23 cellular contexts compared by ENCODE assay signal in genomic region chr14:30820674-30821073, GRCh38. TPM values are rescaled to one million over a fixed set of nuclear protein-coding genes. Genes with fewer than 3 reads are reported as not detected.
DNase-seq lines count a peak whose midpoint lies in the region; ATAC-seq, FAIRE-seq and TF ChIP-seq lines count a peak whose summit lies in the region.
"Had no signal": no experiment of that assay in that cellular context is flagged by ENCODE, and none has a peak within 500 bp of the region (broad histone marks: within the 10 kb centered on the region; RNA-seq: fewer than 3 reads in every experiment).

No MANE protein-coding gene starts in this region.

- no peak overlapping the region for H3K4me2 ChIP-seq in GM12878 (ENCODE audit: control insufficient read depth, insufficient read depth)
- H3K4me2 ChIP-seq: A549; BLaER1 treated with 17β-estradiol and CSF1 and Interleukin-3, amounts not matched to agents 10 nM and 100 nM had no signal

- H3K4me1 ChIP-seq in GM12878 (ENCODE audit: control insufficient read depth, insufficient read depth, low read length) = no peaks in the 10 kb centered on the region
- H3K4me1 ChIP-seq: A549; BLaER1 treated with 17β-estradiol and CSF1 and Interleukin-3, amounts not matched to agents 10 nM and 100 nM; Caco-2 had no signal

- in situ Hi-C loops in GM12878 (cut with MboI) = no loop called here

- DNase-seq in GM12865 (ENCODE audit: low read depth) (peak; percentile 5), GM12878 (ENCODE audit: low read depth, low spot score) (no peak), NCI-H446 (lab: John Stamatoyannopoulos, UW) (no peak), MCF 10A (ENCODE audit: unreplicated experiment) (no peak), progenitor cell of endocrine pancreas (ENCODE audit: low spot score, unreplicated experiment) (no peak)
- DNase-seq: AML-193; Caco-2; Calu3; CD4-positive, alpha-beta T cell; CD8-positive, alpha-beta T cell; DMS79 treated with DMSO at 0.1 percent for 48 hours; GF-D8 had no signal

- H3K36me3 Mint-ChIP-seq in MCF 10A (ENCODE audit: insufficient read depth, unreplicated experiment) = no peaks in the 10 kb centered on the region
- peaks cover 4% of the 10 kb centered on the region for H3K36me3 Mint-ChIP-seq in progenitor cell of endocrine pancreas (ENCODE audit: insufficient read depth)

- H2AFZ ChIP-seq in GM12878 (ENCODE audit: control insufficient read depth, low read depth, low read length) = no peak overlapping the region

- H4K20me1 ChIP-seq in GM12878 (ENCODE audit: control insufficient read depth, insufficient read depth) = no peaks in the 10 kb centered on the region
- H4K20me1 ChIP-seq: BLaER1 treated with 17β-estradiol and CSF1 and Interleukin-3, amounts not matched to agents 10 nM and 100 nM had no signal

- ATAC-seq in HG02852 (IDR thresholded peaks at IDR 0.05; ENCODE audit: unreplicated experiment) (peak; percentile 65), HG03442 (IDR thresholded peaks at IDR 0.05; ENCODE audit: unreplicated experiment) (peak; percentile 52), GM12878 (peak; percentile 81), GM21528 (IDR thresholded peaks at IDR 0.05; ENCODE audit: low FRiP score, unreplicated experiment) (no peak)
- ATAC-seq: A549; CD8-positive, alpha-beta T cell had no signal

- TF ChIP-seq CTCF in GM12865 (IDR thresholded peaks at IDR 0.05; ENCODE audit: insufficient read depth, low read depth, low read length, missing control alignments) (no peak), GM12878 (IDR thresholded peaks at IDR 0.05 in 2 of 3, conservative IDR thresholded peaks at IDR 0.05 in 1 of 3; ENCODE audit: control insufficient read depth in 2 of 3, extremely low read depth in 1 of 3, insufficient read depth in 1 of 3, low read depth in 3 of 3, low read length in 3 of 3) (no peak), MCF 10A (IDR thresholded peaks at IDR 0.05; ENCODE audit: unreplicated experiment) (no peak), progenitor cell of endocrine pancreas (IDR thresholded peaks at IDR 0.05; ENCODE audit: unreplicated experiment) (no peak)

- no peak overlapping the region for H3K4me3 Mint-ChIP-seq in MCF 10A (ENCODE audit: unreplicated experiment)
- H3K4me3 Mint-ChIP-seq in progenitor cell of endocrine pancreas (ENCODE audit: low read depth) = no peak overlapping the region
- H3K4me3 Mint-ChIP-seq: B cell; CD4-positive, alpha-beta T cell; CD8-positive, alpha-beta T cell had no signal

- RAD21 ChIA-PET in GM12878 (lab: Charles Lee; ENCODE audit: unreplicated experiment) = no interaction called here

- intact Hi-C loops in GM12878 (cut with micrococcal nuclease; ENCODE audit: unreplicated experiment) = no loop called here
- intact Hi-C loops in MCF 10A (cut with micrococcal nuclease) = no loop called here

- CTCF ChIA-PET in GM12878 (lab: Yijun Ruan, JAX) (no interaction called here), MCF 10A (lab: Yijun Ruan, JAX) (no interaction called here)

- H3K27me3 Mint-ChIP-seq in MCF 10A (ENCODE audit: insufficient read depth, unreplicated experiment) = no peaks in the 10 kb centered on the region
- H3K27me3 Mint-ChIP-seq in progenitor cell of endocrine pancreas = no peaks in the 10 kb centered on the region

- no peak for TF ChIP-seq POLR2A in GM12878 (IDR thresholded peaks at IDR 0.05; ENCODE audit: low read depth, low read length)

- SMC1A ChIA-PET in GM12878 (lab: Charles Lee; ENCODE audit: uncharacterized antibody, unreplicated experiment) = no interaction called here

- no peak for FAIRE-seq in GM12878 (lab: Jason Lieb, UNC)
- FAIRE-seq: A549, D721Med, G401.6, GM12891 had no signal

- H3K27me3 ChIP-seq in GM12878 (replicated peaks in 1 of 2; ENCODE audit: control insufficient read depth in 2 of 2, insufficient read depth in 2 of 2, low read length in 1 of 2) = no peaks in the 10 kb centered on the region
- H3K27me3 ChIP-seq: BLaER1 treated with 17β-estradiol and CSF1 and Interleukin-3, amounts not matched to agents 10 nM and 100 nM had no signal

- POLR2A ChIA-PET in GM12878 (lab: Charles Lee) (no interaction called here), MCF 10A (lab: Yijun Ruan, JAX) (no interaction called here)

- BruUV-seq in GM12878 (replicated peaks; lab: Mats Ljungman, UMichigan) = no TSS peak
- no TSS peak for BruUV-seq in MCF 10A (replicated peaks; lab: Mats Ljungman, UMichigan)

- no peak overlapping the region for H3K27ac ChIP-seq in GM12878 (ENCODE audit: control insufficient read depth, insufficient read depth)
- H3K27ac ChIP-seq: 22Rv1; A549; BLaER1 treated with 17β-estradiol and CSF1 and Interleukin-3, amounts not matched to agents 10 nM and 100 nM; C4-2B had no signal

- no peak overlapping the region for H3K27ac Mint-ChIP-seq in MCF 10A (ENCODE audit: low read depth, unreplicated experiment)
- H3K27ac Mint-ChIP-seq in progenitor cell of endocrine pancreas = no peak overlapping the region
- H3K27ac Mint-ChIP-seq: B cell; CD4-positive, alpha-beta T cell; CD8-positive, alpha-beta T cell had no signal

- no peak overlapping the region for H3K9ac ChIP-seq in GM12878 (ENCODE audit: control insufficient read depth, insufficient read depth, low read length)
- H3K9ac ChIP-seq: BLaER1 treated with 17β-estradiol and CSF1 and Interleukin-3, amounts not matched to agents 10 nM and 100 nM had no signal

- no peak for TF ChIP-seq EP300 in GM12878 (IDR thresholded peaks at IDR 0.05; ENCODE audit: borderline replicate concordance in 1 of 2, control insufficient read depth in 1 of 2, low read depth in 2 of 2, low read length in 2 of 2)

- no peak overlapping the region for H3K4me3 ChIP-seq in GM12865 (ENCODE audit: low read depth, low read length)
- no peak overlapping the region for H3K4me3 ChIP-seq in GM12878
- H3K4me3 ChIP-seq: A549; BLaER1 treated with 17β-estradiol and CSF1 and Interleukin-3, amounts not matched to agents 10 nM and 100 nM had no signal

- H3K36me3 ChIP-seq in GM12878 (ENCODE audit: control insufficient read depth in 2 of 2, insufficient read depth in 2 of 2, low read length in 1 of 2) = no peaks in the 10 kb centered on the region
- H3K36me3 ChIP-seq: BLaER1 treated with 17β-estradiol and CSF1 and Interleukin-3, amounts not matched to agents 10 nM and 100 nM had no signal

- H3K4me1 Mint-ChIP-seq in MCF 10A (ENCODE audit: insufficient read depth, unreplicated experiment) = no peaks in the 10 kb centered on the region
- peaks cover 10% of the 10 kb centered on the region for H3K4me1 Mint-ChIP-seq in progenitor cell of endocrine pancreas (ENCODE audit: low read depth)

- no peaks in the 10 kb centered on the region for H3K79me2 ChIP-seq in GM12878 (ENCODE audit: control insufficient read depth, insufficient read depth, low read length)

- H3K9me3 Mint-ChIP-seq in MCF 10A (ENCODE audit: unreplicated experiment) (peaks cover 18% of the 10 kb centered on the region), progenitor cell of endocrine pancreas (ENCODE audit: low read depth) (peaks cover 18% of the 10 kb centered on the region)

- no peak for TF ChIP-seq RAD21 in GM12878 (IDR thresholded peaks at IDR 0.05; ENCODE audit: insufficient read depth, low read depth, low read length)

- H3K9me3 ChIP-seq in GM12878 (replicated peaks; ENCODE audit: control insufficient read depth, insufficient read depth, low read length) = no peaks in the 10 kb centered on the region; the same call in 2 of the 3 replicates

- 2% methylated on average over 4 of the region's 4 CpGs for WGBS in GM12878 (ENCODE audit: insufficient coverage, insufficient replicate concordance, low lambda C conversion rate, missing lambda C conversion rate)

TF ChIP-seq in GM12878, 131 proteins besides CTCF, POLR2A, EP300 and RAD21:
- TF ChIP-seq RELB (IDR thresholded peaks at IDR 0.05; ENCODE audit: low read depth) (peak; percentile 23; the same call in 1 of the 2 replicates), HDAC2 (IDR thresholded peaks at IDR 0.05) (no peak), BHLHE40 (IDR thresholded peaks at IDR 0.05; ENCODE audit: borderline replicate concordance in 1 of 2, low read depth in 2 of 2, low read length in 1 of 2) (peak; percentile 37 to 61; a peak in 1 of 4 replicates)

RNA-seq across cellular contexts. Expression of gene COCH, which starts 53.7 kb away (rescaled TPM):
- 4.5 and 6.5 TPM in 2 replicates for total RNA-seq in GM12878 (2013; cell fraction: nucleolus; rRNA removed)
- total RNA-seq in GM12878 (2014; rRNA removed) (7.8 and 9.4 TPM in 2 replicates), GM12878 (2014; rRNA removed; fragmentation: Illumina TruSeq; extraction: Trizol) (6.7 and 7.0 TPM in 2 replicates), GM12878 (2021) (5.5 and 6.8 TPM in 2 replicates), MCF 10A (2022) (0.23 TPM in 1 of 2 replicates, not detected in the other), progenitor cell of endocrine pancreas (26.9 and 32.5 TPM in 2 replicates)
- polyA plus RNA-seq in GM12878 (2011; ENCODE audit: low read depth) = 7.8 TPM
- polyA plus RNA-seq in GM12878 (2011; rRNA removed) (1.8 and 2.0 TPM in 2 replicates), GM12878 (2014; fragmentation: Illumina TruSeq; extraction: Trizol) (8.3 and 9.7 TPM in 2 replicates), GM12878 (2014; fragmentation: Nextera tagmentation; extraction: Ambion mirVana) (1 to 10 TPM; 2.6 to 4.6 TPM), GM12878 (2014; rRNA removed) (7.0 and 8.1 TPM in 2 replicates), GM12878 (2016; fragmentation: Nextera tagmentation; extraction: Ambion mirVana) (1 to 10 TPM; 3.0 to 3.2 TPM)
- polyA plus RNA-seq in GM12878 (2011; cell fraction: cytosol; rRNA removed) = 1.3 TPM in 2 replicates
- polyA plus RNA-seq in GM12878 (2011; cell fraction: nucleus; rRNA removed) = 1.6 and 1.9 TPM in 2 replicates
- 7.5 and 8.5 TPM in 2 replicates for polyA plus RNA-seq in GM12878 (2012)
- 1.4 and 1.5 TPM in 2 replicates for polyA minus RNA-seq in GM12878 (2011; rRNA and poly(A)+ RNA removed)
- polyA minus RNA-seq in GM12878 (2011; cell fraction: cytosol; rRNA and poly(A)+ RNA removed) = 0.42 and 2.0 TPM in 2 replicates
- polyA minus RNA-seq in GM12878 (2011; cell fraction: nucleus; rRNA and poly(A)+ RNA removed) = 0.48 TPM in 2 replicates
- total RNA-seq: CD4-positive, alpha-beta T cell had no signal
